In the genomic region with DNA sequence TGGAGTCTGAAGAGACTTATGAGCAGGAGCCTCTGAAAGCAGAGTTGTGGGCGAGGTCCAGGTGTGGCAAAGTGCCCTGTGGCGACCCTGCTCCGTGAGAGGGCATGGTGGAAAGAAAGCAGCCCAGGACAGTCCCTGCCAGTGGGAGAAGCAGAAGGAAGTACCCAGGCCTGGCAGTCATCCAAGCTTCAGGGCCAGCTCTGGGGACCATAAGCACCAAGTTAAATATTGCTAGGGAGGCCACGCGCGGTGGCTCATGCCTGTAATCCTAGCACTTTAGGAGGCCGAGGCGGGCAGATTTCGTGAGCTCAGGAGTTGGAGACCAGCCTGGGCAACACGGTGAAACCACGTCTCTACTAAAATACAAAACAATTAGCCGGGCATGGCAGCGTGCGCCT, we compare ENCODE assay signal across 14 cellular contexts. TPM values are rescaled to one million over a fixed set of nuclear protein-coding genes. Genes with fewer than 3 reads are reported as not detected.
DNase-seq lines count a peak whose midpoint lies in the region; ATAC-seq, FAIRE-seq and TF ChIP-seq lines count a peak whose summit lies in the region.
"Had no signal": no experiment of that assay in that cellular context is flagged by ENCODE, and none has a peak within 500 bp of the region (broad histone marks: within the 10 kb centered on the region; RNA-seq: fewer than 3 reads in every experiment).

No MANE protein-coding gene starts in this region.

- H3K4me3 Mint-ChIP-seq in activated CD8-positive, alpha-beta T cell treated with anti-CD3 and anti-CD28 coated beads, Interleukin-2, amount 10 ng/mL, durations not matched to agents 7 days and 5 days = no peak overlapping the region
- no peak overlapping the region for H3K4me3 Mint-ChIP-seq in activated CD8-positive, alpha-beta T cell treated with anti-CD3 and anti-CD28 coated beads for 36 hours
- no peak overlapping the region for H3K4me3 Mint-ChIP-seq in stimulated activated effector memory CD8-positive, alpha-beta T cell treated with anti-CD3 and anti-CD28 coated beads, Interleukin-12 subunit alpha, Interleukin-12 subunit beta, amount 100 ng/mL, for 72 hours
- H3K4me3 Mint-ChIP-seq in activated T-cell treated with anti-CD3 and anti-CD28 coated beads, Interleukin-2, amount 50 U/mL, for 24 hours = no peak overlapping the region

- H3K27me3 Mint-ChIP-seq in activated CD8-positive, alpha-beta T cell treated with anti-CD3 and anti-CD28 coated beads, Interleukin-2, amount 10 ng/mL, durations not matched to agents 7 days and 5 days (ENCODE audit: low read depth) = peaks cover under 1% of the 10 kb centered on the region
- H3K27me3 Mint-ChIP-seq in activated CD8-positive, alpha-beta T cell treated with anti-CD3 and anti-CD28 coated beads for 36 hours = no peaks in the 10 kb centered on the region
- H3K27me3 Mint-ChIP-seq in activated T-cell treated with anti-CD3 and anti-CD28 coated beads, Interleukin-2, amount 50 U/mL, for 24 hours = no peaks in the 10 kb centered on the region

- H3K9ac ChIP-seq in kidney (ENCODE audit: low read length in 2 of 2) = no peak overlapping the region

- POLR2A ChIA-PET in activated CD8-positive, alpha-beta T cell treated with anti-CD3 and anti-CD28 coated beads, Interleukin-2, amount 10 ng/mL, durations not matched to agents 7 days and 5 days (lab: Charles Lee) = no interaction called here
- POLR2A ChIA-PET in activated CD8-positive, alpha-beta T cell treated with anti-CD3 and anti-CD28 coated beads for 36 hours (lab: Charles Lee) = no interaction called here

- peak; percentile 30 for ATAC-seq in activated CD8-positive, alpha-beta T cell treated with anti-CD3 and anti-CD28 coated beads, Interleukin-2, amount 10 ng/mL, durations not matched to agents 7 days and 5 days
- ATAC-seq in activated CD8-positive, alpha-beta T cell treated with anti-CD3 and anti-CD28 coated beads for 36 hours = no peak
- no peak for ATAC-seq in stimulated activated effector memory CD8-positive, alpha-beta T cell treated with anti-CD3 and anti-CD28 coated beads, Interleukin-12 subunit alpha, Interleukin-12 subunit beta, amount 100 ng/mL, for 72 hours
- ATAC-seq: foreskin keratinocyte, K562 had no signal

- H3K36me3 ChIP-seq in kidney (ENCODE audit: control insufficient read depth in 1 of 2, insufficient read depth in 2 of 2, low read length in 2 of 2) = no peaks in the 10 kb centered on the region

- CTCF ChIA-PET in activated CD8-positive, alpha-beta T cell treated with anti-CD3 and anti-CD28 coated beads, Interleukin-2, amount 10 ng/mL, durations not matched to agents 7 days and 5 days (lab: Charles Lee) = interaction anchor here (0.6 to 2.1 kb wide), 2 partner anchors 51 to 1101 kb away, joined by 3 to 7 read pairs; no protein-coding TSS in a partner anchor
- CTCF ChIA-PET in activated CD8-positive, alpha-beta T cell treated with anti-CD3 and anti-CD28 coated beads for 36 hours (lab: Charles Lee) = interaction anchor here (1.0 kb wide), 2 partner anchors 48 to 136 kb away, joined by 3 to 4 read pairs; no protein-coding TSS in a partner anchor

- no peaks in the 10 kb centered on the region for H3K4me1 Mint-ChIP-seq in activated CD8-positive, alpha-beta T cell treated with anti-CD3 and anti-CD28 coated beads, Interleukin-2, amount 10 ng/mL, durations not matched to agents 7 days and 5 days (ENCODE audit: low read depth)
- H3K4me1 Mint-ChIP-seq in activated CD8-positive, alpha-beta T cell treated with anti-CD3 and anti-CD28 coated beads for 36 hours (ENCODE audit: low read depth) = no peaks in the 10 kb centered on the region
- peaks cover 6% of the 10 kb centered on the region for H3K4me1 Mint-ChIP-seq in stimulated activated effector memory CD8-positive, alpha-beta T cell treated with anti-CD3 and anti-CD28 coated beads, Interleukin-12 subunit alpha, Interleukin-12 subunit beta, amount 100 ng/mL, for 72 hours
- no peaks in the 10 kb centered on the region for H3K4me1 Mint-ChIP-seq in activated T-cell treated with anti-CD3 and anti-CD28 coated beads, Interleukin-2, amount 50 U/mL, for 24 hours (ENCODE audit: low read depth)

- FAIRE-seq in kidney (lab: Jason Lieb, UNC) = no peak
- FAIRE-seq: K562 had no signal

- H3K27ac Mint-ChIP-seq in activated CD8-positive, alpha-beta T cell treated with anti-CD3 and anti-CD28 coated beads, Interleukin-2, amount 10 ng/mL, durations not matched to agents 7 days and 5 days = no peak overlapping the region
- H3K27ac Mint-ChIP-seq in activated CD8-positive, alpha-beta T cell treated with anti-CD3 and anti-CD28 coated beads for 36 hours = no peak overlapping the region
- peak overlapping the region; percentile 27 for H3K27ac Mint-ChIP-seq in stimulated activated effector memory CD8-positive, alpha-beta T cell treated with anti-CD3 and anti-CD28 coated beads, Interleukin-12 subunit alpha, Interleukin-12 subunit beta, amount 100 ng/mL, for 72 hours
- H3K27ac Mint-ChIP-seq in activated T-cell treated with anti-CD3 and anti-CD28 coated beads, Interleukin-2, amount 50 U/mL, for 24 hours = no peak overlapping the region

- H3K27ac ChIP-seq in kidney (ENCODE audit: low read depth in 2 of 2, low read length in 2 of 2) = no peak overlapping the region
- H3K27ac ChIP-seq: foreskin keratinocyte had no signal

- no peak for TF ChIP-seq CTCF in activated CD8-positive, alpha-beta T cell treated with anti-CD3 and anti-CD28 coated beads for 36 hours (IDR thresholded peaks at IDR 0.05)
- TF ChIP-seq CTCF in kidney (IDR thresholded peaks at IDR 0.05; ENCODE audit: borderline replicate concordance, extremely low read depth, insufficient read depth) = no peak

- DNase-seq in activated CD8-positive, alpha-beta T cell treated with anti-CD3 and anti-CD28 coated beads, Interleukin-2, amount 10 ng/mL, durations not matched to agents 7 days and 5 days = no peak
- no peak for DNase-seq in activated CD8-positive, alpha-beta T cell treated with anti-CD3 and anti-CD28 coated beads for 36 hours
- peak; percentile 51 for DNase-seq in MV-4-11 (lab: John Stamatoyannopoulos, UW)
- DNase-seq in kidney = peak; percentile 94
- DNase-seq in stimulated activated effector memory CD8-positive, alpha-beta T cell treated with anti-CD3 and anti-CD28 coated beads, Interleukin-12 subunit alpha, Interleukin-12 subunit beta, amount 100 ng/mL, for 72 hours (ENCODE audit: low spot score in 2 of 2) = no peak
- no peak for DNase-seq in retina
- no peak for DNase-seq in activated T-cell treated with anti-CD3 and anti-CD28 coated beads, Interleukin-2, amount 50 U/mL, for 24 hours
- DNase-seq in stimulated activated CD4-positive, alpha-beta T cell treated with anti-CD3 and anti-CD28 coated beads, Interleukin-1b, Interleukin-23, amount 100 ng/mL, for 48 hours = no peak
- DNase-seq: foreskin keratinocyte; NCI-H446; SIG-M5; stimulated activated CD4-positive, alpha-beta T cell treated with anti-CD3 and anti-CD28 coated beads, Interleukin-4, amount 100 ng/mL, for 1 hour had no signal

- no peak overlapping the region for H3K4me3 ChIP-seq in kidney (ENCODE audit: low read length in 2 of 2)
- H3K4me3 ChIP-seq: dorsolateral prefrontal cortex, K562 had no signal

- no peaks in the 10 kb centered on the region for H3K36me3 Mint-ChIP-seq in activated CD8-positive, alpha-beta T cell treated with anti-CD3 and anti-CD28 coated beads, Interleukin-2, amount 10 ng/mL, durations not matched to agents 7 days and 5 days (ENCODE audit: low read depth)
- no peaks in the 10 kb centered on the region for H3K36me3 Mint-ChIP-seq in activated CD8-positive, alpha-beta T cell treated with anti-CD3 and anti-CD28 coated beads for 36 hours (ENCODE audit: low read depth)
- H3K36me3 Mint-ChIP-seq in stimulated activated effector memory CD8-positive, alpha-beta T cell treated with anti-CD3 and anti-CD28 coated beads, Interleukin-12 subunit alpha, Interleukin-12 subunit beta, amount 100 ng/mL, for 72 hours = no peaks in the 10 kb centered on the region
- H3K36me3 Mint-ChIP-seq in activated T-cell treated with anti-CD3 and anti-CD28 coated beads, Interleukin-2, amount 50 U/mL, for 24 hours (ENCODE audit: low read depth) = no peaks in the 10 kb centered on the region

- no peaks in the 10 kb centered on the region for H3K9me3 ChIP-seq in kidney (ENCODE audit: control insufficient read depth in 1 of 2, low read length in 2 of 2)

- intact Hi-C loops in activated CD8-positive, alpha-beta T cell treated with anti-CD3 and anti-CD28 coated beads for 36 hours (cut with micrococcal nuclease) = no loop called here
- intact Hi-C loops in kidney (cut with DNase I) = no loop called here

- no peaks in the 10 kb centered on the region for H3K9me3 Mint-ChIP-seq in activated CD8-positive, alpha-beta T cell treated with anti-CD3 and anti-CD28 coated beads, Interleukin-2, amount 10 ng/mL, durations not matched to agents 7 days and 5 days (ENCODE audit: insufficient read depth)
- H3K9me3 Mint-ChIP-seq in activated CD8-positive, alpha-beta T cell treated with anti-CD3 and anti-CD28 coated beads for 36 hours = no peaks in the 10 kb centered on the region
- H3K9me3 Mint-ChIP-seq in stimulated activated effector memory CD8-positive, alpha-beta T cell treated with anti-CD3 and anti-CD28 coated beads, Interleukin-12 subunit alpha, Interleukin-12 subunit beta, amount 100 ng/mL, for 72 hours = no peaks in the 10 kb centered on the region
- no peaks in the 10 kb centered on the region for H3K9me3 Mint-ChIP-seq in activated T-cell treated with anti-CD3 and anti-CD28 coated beads, Interleukin-2, amount 50 U/mL, for 24 hours

- peaks cover 3% of the 10 kb centered on the region in 2 donors for H3K4me1 ChIP-seq in kidney (ENCODE audit: control insufficient read depth in 1 of 2, insufficient read depth in 1 of 2, low read depth in 1 of 2, low read length in 2 of 2)
- H3K4me1 ChIP-seq: foreskin keratinocyte had no signal

RNA-seq across cellular contexts. Expression of gene ASGR1, which starts 4.9 kb away (rescaled TPM):
- total RNA-seq in activated CD8-positive, alpha-beta T cell treated with anti-CD3 and anti-CD28 coated beads, Interleukin-2, amount 10 ng/mL, durations not matched to agents 7 days and 5 days = 1 to 10 TPM in 1 of 2 experiments, under 1 TPM in 1; 0.63 to 1.3 TPM
- total RNA-seq in activated CD8-positive, alpha-beta T cell treated with anti-CD3 and anti-CD28 coated beads for 36 hours = 1 to 10 TPM; 2.6 to 3.9 TPM
- total RNA-seq in kidney = 2.1 TPM
- 1.4 TPM for polyA plus RNA-seq in kidney (ENCODE audit: insufficient read depth, low read depth, low replicate concordance)

RNA-seq across cellular contexts. Expression of gene DLG4, which starts 35.5 kb away (rescaled TPM):
- 10 to 100 TPM; 10.1 to 11.7 TPM for total RNA-seq in activated CD8-positive, alpha-beta T cell treated with anti-CD3 and anti-CD28 coated beads, Interleukin-2, amount 10 ng/mL, durations not matched to agents 7 days and 5 days
- total RNA-seq in activated CD8-positive, alpha-beta T cell treated with anti-CD3 and anti-CD28 coated beads for 36 hours = 1 to 10 TPM; 9.5 to 9.7 TPM
- 18.9 TPM for total RNA-seq in kidney
- polyA plus RNA-seq in kidney (ENCODE audit: insufficient read depth, low read depth, low replicate concordance) = 6.6 TPM

RNA-seq across cellular contexts. Expression of gene ACADVL, which starts 35.6 kb away (rescaled TPM):
- total RNA-seq in activated CD8-positive, alpha-beta T cell treated with anti-CD3 and anti-CD28 coated beads, Interleukin-2, amount 10 ng/mL, durations not matched to agents 7 days and 5 days = 100 to 1,000 TPM; 348 to 371 TPM
- total RNA-seq in activated CD8-positive, alpha-beta T cell treated with anti-CD3 and anti-CD28 coated beads for 36 hours = 100 to 1,000 TPM; 288 to 291 TPM
- 689 TPM for total RNA-seq in kidney
- polyA plus RNA-seq in kidney (ENCODE audit: insufficient read depth, low read depth, low replicate concordance) = 1,202 TPM

RNA-seq across cellular contexts. Expression of gene DVL2, which starts 50.2 kb away (rescaled TPM):
- total RNA-seq in activated CD8-positive, alpha-beta T cell treated with anti-CD3 and anti-CD28 coated beads, Interleukin-2, amount 10 ng/mL, durations not matched to agents 7 days and 5 days = 10 to 100 TPM; 52.4 to 56.6 TPM
- total RNA-seq in activated CD8-positive, alpha-beta T cell treated with anti-CD3 and anti-CD28 coated beads for 36 hours = 10 to 100 TPM; 50.0 to 53.6 TPM
- total RNA-seq in kidney = 35.8 TPM
- polyA plus RNA-seq in kidney (ENCODE audit: insufficient read depth, low read depth, low replicate concordance) = 18.0 TPM

RNA-seq across cellular contexts. Expression of gene PHF23, which starts 55.2 kb away (rescaled TPM):
- total RNA-seq in activated CD8-positive, alpha-beta T cell treated with anti-CD3 and anti-CD28 coated beads, Interleukin-2, amount 10 ng/mL, durations not matched to agents 7 days and 5 days = 10 to 100 TPM; 53.6 to 57.9 TPM
- 10 to 100 TPM; 17.8 to 24.4 TPM for total RNA-seq in activated CD8-positive, alpha-beta T cell treated with anti-CD3 and anti-CD28 coated beads for 36 hours
- 28.1 TPM for total RNA-seq in kidney
- polyA plus RNA-seq in kidney (ENCODE audit: insufficient read depth, low read depth, low replicate concordance) = 48.5 TPM

Comparison
In these comparisons a context has a peak if more than half of its experiments do, and no peak if none do; other contexts are left out.
1. DNase-seq: peak in MV-4-11 (single experiment) and kidney (single experiment); none in activated CD8-positive, alpha-beta T cell treated with anti-CD3 and anti-CD28 coated beads, Interleukin-2, amount 10 ng/mL, durations not matched to agents 7 days and 5 days (single experiment), activated CD8-positive, alpha-beta T cell treated with anti-CD3 and anti-CD28 coated beads for 36 hours (single experiment), stimulated activated effector memory CD8-positive, alpha-beta T cell treated with anti-CD3 and anti-CD28 coated beads, Interleukin-12 subunit alpha, Interleukin-12 subunit beta, amount 100 ng/mL, for 72 hours (0 of 2), retina (single experiment), activated T-cell treated with anti-CD3 and anti-CD28 coated beads, Interleukin-2, amount 50 U/mL, for 24 hours (single experiment) and stimulated activated CD4-positive, alpha-beta T cell treated with anti-CD3 and anti-CD28 coated beads, Interleukin-1b, Interleukin-23, amount 100 ng/mL, for 48 hours (single experiment).